10 cellular contexts compared by ENCODE assay signal in genomic region chr1:25019351-25020172, GRCh38.
DNase-seq lines count a peak whose midpoint lies in the region; ATAC-seq, FAIRE-seq and TF ChIP-seq lines count a peak whose summit lies in the region.
"Had no signal": no experiment of that assay in that cellular context is flagged by ENCODE, and none has a peak within 500 bp of the region (broad histone marks: within the 10 kb centered on the region; RNA-seq: fewer than 3 reads in every experiment).

No MANE protein-coding gene starts in this region.

- intact Hi-C loops in pancreas (cut with DNase I), result no loop called here

- FAIRE-seq in pancreas (lab: Jason Lieb, UNC), result no peak

- H3K27me3 ChIP-seq in pancreas, result no peaks in the 10 kb centered on the region
- H3K27me3 ChIP-seq: upper lobe of right lung had no signal

- peak; percentile 43 for DNase-seq in iPS-NIHi7 (ENCODE audit: extremely low spot score)
- no peak for DNase-seq in pancreas
- DNase-seq in superior temporal gyrus (ENCODE audit: extremely low spot score), result no peak
- no peak for DNase-seq in stimulated activated CD4-positive, alpha-beta T cell treated with anti-CD3 and anti-CD28 coated beads, Interleukin-12 subunit alpha, Interleukin-12 subunit beta, amount 100 ng/mL, for 4 hours
- DNase-seq in NCI-H2171 treated with DMSO at 0.1 percent for 48 hours (lab: John Stamatoyannopoulos, UW), result no peak
- DNase-seq: upper lobe of right lung had no signal

- H3K4me3 ChIP-seq in pancreas, result no peak overlapping the region
- H3K4me3 ChIP-seq: upper lobe of right lung had no signal

- ATAC-seq in GM18858 (IDR thresholded peaks at IDR 0.05; ENCODE audit: unreplicated experiment), result peak; percentile 39
- ATAC-seq in GM21528 (IDR thresholded peaks at IDR 0.05; ENCODE audit: low FRiP score, unreplicated experiment), result peak; percentile 38
- ATAC-seq in HG03460 (IDR thresholded peaks at IDR 0.05; ENCODE audit: unreplicated experiment), result peak; percentile 39
- no peak for ATAC-seq in pancreas
- ATAC-seq: sciatic nerve, upper lobe of right lung had no signal

- no peaks in the 10 kb centered on the region for H3K4me1 ChIP-seq in pancreas

- no peaks in the 10 kb centered on the region for H3K36me3 ChIP-seq in pancreas
- H3K36me3 ChIP-seq: upper lobe of right lung had no signal

- H3K27ac ChIP-seq in pancreas, result no peak overlapping the region
- H3K27ac ChIP-seq: upper lobe of right lung had no signal

- no peak for TF ChIP-seq CTCF in pancreas (IDR thresholded peaks at IDR 0.05)

- 87 to 92% methylated on average over 13 of the region's 13 CpGs for WGBS in pancreas, 2 donors

- H3K9me3 ChIP-seq in pancreas, result no peaks in the 10 kb centered on the region
- H3K9me3 ChIP-seq: upper lobe of right lung had no signal

Comparison
In these comparisons a context has a peak if more than half of its experiments do, and no peak if none do; other contexts are left out.
1. ATAC-seq: peak in GM18858 (single experiment), GM21528 (single experiment) and HG03460 (single experiment); none in pancreas (0 of 4).